In genomic region chr10:98340261-98340675, GRCh38 we compare ENCODE assay signal across 8 cellular contexts.
A peak's percentile ranks its signal among the peaks of the same experiment; 100 is the strongest.
DNase-seq lines count a peak whose midpoint lies in the region; ATAC-seq and TF ChIP-seq lines count a peak whose summit lies in the region.

No MANE protein-coding gene starts in this region.

- POLR2A ChIA-PET in HEK293 (lab: Yijun Ruan, JAX) = no interaction called here

- no peak for TF ChIP-seq CTCF in HEK293 (tag by site-specific recombination; IDR thresholded peaks at IDR 0.05)

- CTCF ChIA-PET in HEK293 (lab: Yijun Ruan, JAX) = interaction anchor here (0.7 to 1.3 kb wide), 5 partner anchors 8 to 1037 kb away, joined by 3 to 7 read pairs (median 3); no protein-coding TSS in a partner anchor

- no peaks in the 10 kb centered on the region for H3K36me3 ChIP-seq in HEK293 (ENCODE audit: control insufficient read depth in 2 of 2, insufficient read depth in 1 of 2, low read length in 2 of 2)

- H3K27ac ChIP-seq in HEK293 (ENCODE audit: extremely low read depth, low read depth, low read length) = no peak overlapping the region

- peak; percentile 37 for ATAC-seq in GM18870 (IDR thresholded peaks at IDR 0.05; ENCODE audit: unreplicated experiment)

- DNase-seq in NCI-H2196 treated with DMSO at 0.1 percent for 48 hours (lab: John Stamatoyannopoulos, UW; ENCODE audit: unreplicated experiment) (peak; percentile 51), myocyte (ENCODE audit: low read depth) (peak; percentile 88), AG08395 (ENCODE audit: low spot score) (no peak), Ammon's horn (ENCODE audit: low spot score) (no peak), NCI-H446 treated with DMSO at 0.1 percent for 48 hours (lab: John Stamatoyannopoulos, UW) (no peak)
- no peak for DNase-seq in stimulated activated CD4-positive, alpha-beta T cell treated with anti-CD3 and anti-CD28 coated beads, Interleukin-15, amount 100 ng/mL, for 24 hours

- H3K4me1 ChIP-seq in HEK293 (ENCODE audit: control insufficient read depth, insufficient read depth, low read length) = no peaks in the 10 kb centered on the region

- no peak overlapping the region for H3K4me3 ChIP-seq in HEK293 (ENCODE audit: low read depth, low read length)

- H3K9me3 ChIP-seq in HEK293 (ENCODE audit: control insufficient read depth, insufficient read depth, low read depth, low read length) = no peaks in the 10 kb centered on the region

TF ChIP-seq in HEK293, 187 proteins besides CTCF, POLR2A, EP300 and RAD21:
- TF ChIP-seq, protein P1, sequence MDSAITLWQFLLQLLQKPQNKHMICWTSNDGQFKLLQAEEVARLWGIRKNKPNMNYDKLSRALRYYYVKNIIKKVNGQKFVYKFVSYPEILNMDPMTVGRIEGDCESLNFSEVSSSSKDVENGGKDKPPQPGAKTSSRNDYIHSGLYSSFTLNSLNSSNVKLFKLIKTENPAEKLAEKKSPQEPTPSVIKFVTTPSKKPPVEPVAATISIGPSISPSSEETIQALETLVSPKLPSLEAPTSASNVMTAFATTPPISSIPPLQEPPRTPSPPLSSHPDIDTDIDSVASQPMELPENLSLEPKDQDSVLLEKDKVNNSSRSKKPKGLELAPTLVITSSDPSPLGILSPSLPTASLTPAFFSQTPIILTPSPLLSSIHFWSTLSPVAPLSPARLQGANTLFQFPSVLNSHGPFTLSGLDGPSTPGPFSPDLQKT (IDR thresholded peaks at IDR 0.05; ENCODE audit: borderline replicate concordance, low read depth, low read length) = no peak
- TF ChIP-seq PRDM1 (tag by site-specific recombination; IDR thresholded peaks at IDR 0.05) (no peak), ZNF398 (tag by site-specific recombination; IDR thresholded peaks at IDR 0.05) (peak; percentile 60), ATF2 (tag by site-specific recombination; IDR thresholded peaks at IDR 0.05; ENCODE audit: low read depth) (no peak), ZNF223 (tag by site-specific recombination; IDR thresholded peaks at IDR 0.05) (no peak)

Comparison
In these comparisons a context has a peak if more than half of its experiments do, and no peak if none do; other contexts are left out.
1. DNase-seq: peak in NCI-H2196 treated with DMSO at 0.1 percent for 48 hours (single experiment) and myocyte (single experiment); none in AG08395 (single experiment), stimulated activated CD4-positive, alpha-beta T cell treated with anti-CD3 and anti-CD28 coated beads, Interleukin-15, amount 100 ng/mL, for 24 hours (single experiment), Ammon's horn (single experiment) and NCI-H446 treated with DMSO at 0.1 percent for 48 hours (single experiment).